ENCODE assay signal across 13 cellular contexts in genomic region chr13:111175372-111175771, GRCh38.
A peak's percentile ranks its signal among the peaks of the same experiment; 100 is the strongest.
DNase-seq lines count a peak whose midpoint lies in the region; ATAC-seq, FAIRE-seq and TF ChIP-seq lines count a peak whose summit lies in the region.
"Had no signal": no experiment of that assay in that cellular context is flagged by ENCODE, and none has a peak within 500 bp of the region (broad histone marks: within the 10 kb centered on the region; RNA-seq: fewer than 3 reads in every experiment).

No MANE protein-coding gene starts in this region.

- no CpG with 5 or more reads among the region's 4 CpGs for WGBS in mesendoderm (ENCODE audit: extremely low coverage, insufficient coverage, low lambda C conversion rate)

- no peak overlapping the region for H3K4me3 Mint-ChIP-seq in activated CD4-positive, alpha-beta T cell treated with anti-CD3 and anti-CD28 coated beads, Interleukin-2, amount 10 ng/mL, durations not matched to agents 7 days and 5 days
- no peak overlapping the region for H3K4me3 Mint-ChIP-seq in activated CD8-positive, alpha-beta T cell treated with anti-CD3 and anti-CD28 coated beads for 36 hours
- peak overlapping the region; percentile 79 for H3K4me3 Mint-ChIP-seq in glutamatergic neuron (ENCODE audit: unreplicated experiment)
- H3K4me3 Mint-ChIP-seq in stimulated activated naive B cell treated with anti-CD40 and anti-IgM and Interleukin-4, amounts not matched to agents 10 μg/mL and 1 μg/mL and 100 μg/mL, for 72 hours: peak overlapping the region; percentile 14 to 37

- H3K27ac ChIP-seq in mesendoderm (ENCODE audit: low read depth, low read length): no peak overlapping the region
- H3K27ac ChIP-seq: A549 had no signal

- no peak overlapping the region for H3K4me3 ChIP-seq in mesendoderm (ENCODE audit: low read length)
- H3K4me3 ChIP-seq: A549, transverse colon had no signal

- no peak overlapping the region for H2BK5ac ChIP-seq in mesendoderm (ENCODE audit: low read length)

- H3K79me2 ChIP-seq in mesendoderm (ENCODE audit: control insufficient read depth, insufficient read depth, low read length): peaks cover 49% of the 10 kb centered on the region

- H3K4me1 ChIP-seq in mesendoderm (ENCODE audit: control insufficient read depth, low read depth, low read length): no peaks in the 10 kb centered on the region
- H3K4me1 ChIP-seq: A549 had no signal

- H3K4me2 ChIP-seq in mesendoderm (ENCODE audit: low read length): no peak overlapping the region
- H3K4me2 ChIP-seq: A549 had no signal

- H4K5ac ChIP-seq in mesendoderm (ENCODE audit: low read length): no peak overlapping the region

- H3K27me3 Mint-ChIP-seq in activated CD4-positive, alpha-beta T cell treated with anti-CD3 and anti-CD28 coated beads, Interleukin-2, amount 10 ng/mL, durations not matched to agents 7 days and 5 days: no peaks in the 10 kb centered on the region
- H3K27me3 Mint-ChIP-seq in activated CD8-positive, alpha-beta T cell treated with anti-CD3 and anti-CD28 coated beads for 36 hours: no peaks in the 10 kb centered on the region
- peaks cover 25% of the 10 kb centered on the region for H3K27me3 Mint-ChIP-seq in glutamatergic neuron (ENCODE audit: unreplicated experiment)
- no peaks in the 10 kb centered on the region for H3K27me3 Mint-ChIP-seq in stimulated activated naive B cell treated with anti-CD40 and anti-IgM and Interleukin-4, amounts not matched to agents 10 μg/mL and 1 μg/mL and 100 μg/mL, for 72 hours

- H4K8ac ChIP-seq in mesendoderm (ENCODE audit: low read depth, low read length): no peak overlapping the region

- H2BK120ac ChIP-seq in mesendoderm (ENCODE audit: low read depth, low read length): no peak overlapping the region

- CTCF ChIA-PET in activated CD4-positive, alpha-beta T cell treated with anti-CD3 and anti-CD28 coated beads, Interleukin-2, amount 10 ng/mL, durations not matched to agents 7 days and 5 days (lab: Charles Lee): interaction anchor here (1.5 to 3.3 kb wide), 3 partner anchors 11 to 13 kb away, joined by 3 to 12 read pairs (median 6); no protein-coding TSS in a partner anchor
- CTCF ChIA-PET in activated CD8-positive, alpha-beta T cell treated with anti-CD3 and anti-CD28 coated beads for 36 hours (lab: Charles Lee): interaction anchor here (1.1 to 1.5 kb wide), 2 partner anchors 13 to 17 kb away, joined by 3 to 5 read pairs; no protein-coding TSS in a partner anchor

- peaks cover 17% of the 10 kb centered on the region for H3K9me3 Mint-ChIP-seq in activated CD4-positive, alpha-beta T cell treated with anti-CD3 and anti-CD28 coated beads, Interleukin-2, amount 10 ng/mL, durations not matched to agents 7 days and 5 days
- H3K9me3 Mint-ChIP-seq in activated CD8-positive, alpha-beta T cell treated with anti-CD3 and anti-CD28 coated beads for 36 hours: peaks cover 12% of the 10 kb centered on the region
- peaks cover 25% of the 10 kb centered on the region for H3K9me3 Mint-ChIP-seq in glutamatergic neuron (ENCODE audit: unreplicated experiment)
- H3K9me3 Mint-ChIP-seq in stimulated activated naive B cell treated with anti-CD40 and anti-IgM and Interleukin-4, amounts not matched to agents 10 μg/mL and 1 μg/mL and 100 μg/mL, for 72 hours: peaks cover 16 to 17% of the 10 kb centered on the region in 2 donors

- H3K36me3 Mint-ChIP-seq in activated CD4-positive, alpha-beta T cell treated with anti-CD3 and anti-CD28 coated beads, Interleukin-2, amount 10 ng/mL, durations not matched to agents 7 days and 5 days (ENCODE audit: low read depth): peaks cover 81% of the 10 kb centered on the region
- peaks cover 56% of the 10 kb centered on the region for H3K36me3 Mint-ChIP-seq in activated CD8-positive, alpha-beta T cell treated with anti-CD3 and anti-CD28 coated beads for 36 hours (ENCODE audit: low read depth)
- H3K36me3 Mint-ChIP-seq in glutamatergic neuron (ENCODE audit: unreplicated experiment): peaks cover 4% of the 10 kb centered on the region
- H3K36me3 Mint-ChIP-seq in stimulated activated naive B cell treated with anti-CD40 and anti-IgM and Interleukin-4, amounts not matched to agents 10 μg/mL and 1 μg/mL and 100 μg/mL, for 72 hours: peaks cover 45 to 68% of the 10 kb centered on the region in 2 donors

- H3K4ac ChIP-seq in mesendoderm (ENCODE audit: low read depth, low read length): no peak overlapping the region

- no peak for FAIRE-seq in GM12891 (lab: Jason Lieb, UNC)
- FAIRE-seq: A549, bronchial epithelial cell had no signal

- H3K27me3 ChIP-seq in mesendoderm (ENCODE audit: insufficient read depth, low read length, poor library complexity): no peaks in the 10 kb centered on the region
- H3K27me3 ChIP-seq: transverse colon had no signal

- POLR2A ChIA-PET in activated CD4-positive, alpha-beta T cell treated with anti-CD3 and anti-CD28 coated beads, Interleukin-2, amount 10 ng/mL, durations not matched to agents 7 days and 5 days (lab: Charles Lee): no interaction called here
- POLR2A ChIA-PET in activated CD8-positive, alpha-beta T cell treated with anti-CD3 and anti-CD28 coated beads for 36 hours (lab: Charles Lee): interaction anchor here (1.4 kb wide), 1 partner anchor 9 kb away, joined by 3 read pairs; no protein-coding TSS in a partner anchor

- H3K9ac ChIP-seq in mesendoderm (ENCODE audit: low read length): no peak overlapping the region

- peaks cover 36% of the 10 kb centered on the region for H3K79me1 ChIP-seq in mesendoderm (ENCODE audit: low read length)

- H3K27ac Mint-ChIP-seq in activated CD4-positive, alpha-beta T cell treated with anti-CD3 and anti-CD28 coated beads, Interleukin-2, amount 10 ng/mL, durations not matched to agents 7 days and 5 days: peak overlapping the region; percentile 76
- H3K27ac Mint-ChIP-seq in activated CD8-positive, alpha-beta T cell treated with anti-CD3 and anti-CD28 coated beads for 36 hours: peak overlapping the region; percentile 70
- H3K27ac Mint-ChIP-seq in glutamatergic neuron (ENCODE audit: unreplicated experiment): peak overlapping the region; percentile 93
- peak overlapping the region; percentile 89 for H3K27ac Mint-ChIP-seq in stimulated activated naive B cell treated with anti-CD40 and anti-IgM and Interleukin-4, amounts not matched to agents 10 μg/mL and 1 μg/mL and 100 μg/mL, for 72 hours

- no peak overlapping the region for H2AK5ac ChIP-seq in mesendoderm (ENCODE audit: low read length)

- TF ChIP-seq POLR2A in GM12891 (IDR thresholded peaks at IDR 0.05; ENCODE audit: low read depth, low read length): no peak

- ATAC-seq in activated CD8-positive, alpha-beta T cell treated with anti-CD3 and anti-CD28 coated beads for 36 hours: no peak
- no peak for ATAC-seq in stimulated activated naive B cell treated with anti-CD40 and anti-IgM and Interleukin-4, amounts not matched to agents 10 μg/mL and 1 μg/mL and 100 μg/mL, for 72 hours (replicated peaks)
- no peak for ATAC-seq in HG03354 (IDR thresholded peaks at IDR 0.05; ENCODE audit: poor library complexity, severe bottlenecking, unreplicated experiment)
- ATAC-seq: A549 had no signal

- no peak overlapping the region for H3K56ac ChIP-seq in mesendoderm (ENCODE audit: low read length)

- H3K4me1 Mint-ChIP-seq in activated CD4-positive, alpha-beta T cell treated with anti-CD3 and anti-CD28 coated beads, Interleukin-2, amount 10 ng/mL, durations not matched to agents 7 days and 5 days: peaks cover 73% of the 10 kb centered on the region
- peaks cover 60% of the 10 kb centered on the region for H3K4me1 Mint-ChIP-seq in activated CD8-positive, alpha-beta T cell treated with anti-CD3 and anti-CD28 coated beads for 36 hours (ENCODE audit: low read depth)
- H3K4me1 Mint-ChIP-seq in glutamatergic neuron (ENCODE audit: low read depth, unreplicated experiment): peaks cover 88% of the 10 kb centered on the region
- peaks cover 60 to 82% of the 10 kb centered on the region in 2 donors for H3K4me1 Mint-ChIP-seq in stimulated activated naive B cell treated with anti-CD40 and anti-IgM and Interleukin-4, amounts not matched to agents 10 μg/mL and 1 μg/mL and 100 μg/mL, for 72 hours

- H2BK15ac ChIP-seq in mesendoderm (replicated peaks; ENCODE audit: low read depth): no peak overlapping the region

- H3K18ac ChIP-seq in mesendoderm (ENCODE audit: low read length): no peak overlapping the region

- no peaks in the 10 kb centered on the region for H3K36me3 ChIP-seq in mesendoderm (ENCODE audit: control insufficient read depth, insufficient read depth, low read length)
- H3K36me3 ChIP-seq: transverse colon had no signal

- TF ChIP-seq CTCF in activated CD8-positive, alpha-beta T cell treated with anti-CD3 and anti-CD28 coated beads for 36 hours (IDR thresholded peaks at IDR 0.05): no peak
- TF ChIP-seq CTCF in glutamatergic neuron (IDR thresholded peaks at IDR 0.05; ENCODE audit: partially characterized antibody, unreplicated experiment): no peak

- intact Hi-C loops in activated CD8-positive, alpha-beta T cell treated with anti-CD3 and anti-CD28 coated beads for 36 hours (cut with micrococcal nuclease): no loop called here

- no peak for DNase-seq in activated CD4-positive, alpha-beta T cell treated with anti-CD3 and anti-CD28 coated beads, Interleukin-2, amount 10 ng/mL, durations not matched to agents 7 days and 5 days
- DNase-seq in activated CD4-positive, alpha-beta T cell treated with anti-CD3 and anti-CD28 coated beads for 48 hours: no peak
- no peak for DNase-seq in activated CD8-positive, alpha-beta T cell treated with anti-CD3 and anti-CD28 coated beads for 36 hours
- DNase-seq in glutamatergic neuron (no peak), mesendoderm (no peak), GM12891 (ENCODE audit: insufficient read length, low spot score) (no peak)
- no peak for DNase-seq in stimulated activated naive B cell treated with anti-CD40 and anti-IgM and Interleukin-4, amounts not matched to agents 10 μg/mL and 1 μg/mL and 100 μg/mL, for 72 hours
- DNase-seq: Calu3, T1000, transverse colon had no signal

- no peak overlapping the region for H3K23ac ChIP-seq in mesendoderm (ENCODE audit: low read length)

TF ChIP-seq in GM12891, 5 proteins besides CTCF, POLR2A, EP300 and RAD21:
- TF ChIP-seq SPI1 (IDR thresholded peaks at IDR 0.05; ENCODE audit: low read depth, low read length) (no peak), PAX5 (IDR thresholded peaks at IDR 0.05; ENCODE audit: insufficient read depth, low read length, severe bottlenecking) (no peak), POLR2AphosphoS5 (IDR thresholded peaks at IDR 0.05; ENCODE audit: low read depth, low read length) (no peak), POU2F2 (IDR thresholded peaks at IDR 0.05; ENCODE audit: low read depth, low read length) (no peak), TAF1 (IDR thresholded peaks at IDR 0.05; ENCODE audit: low read depth, low read length) (no peak)

Comparison
In these comparisons a context has a peak if more than half of its experiments do, and no peak if none do; other contexts are left out.
1. H3K4me3 Mint-ChIP-seq: peak in glutamatergic neuron (single experiment) and stimulated activated naive B cell treated with anti-CD40 and anti-IgM and Interleukin-4, amounts not matched to agents 10 μg/mL and 1 μg/mL and 100 μg/mL, for 72 hours (2 of 2); none in activated CD4-positive, alpha-beta T cell treated with anti-CD3 and anti-CD28 coated beads, Interleukin-2, amount 10 ng/mL, durations not matched to agents 7 days and 5 days (single experiment) and activated CD8-positive, alpha-beta T cell treated with anti-CD3 and anti-CD28 coated beads for 36 hours (single experiment).
2. Peak in every context shown above with its lines, with median percentiles within 50 percentile points of each other: H3K27ac Mint-ChIP-seq.